In the genomic region with DNA sequence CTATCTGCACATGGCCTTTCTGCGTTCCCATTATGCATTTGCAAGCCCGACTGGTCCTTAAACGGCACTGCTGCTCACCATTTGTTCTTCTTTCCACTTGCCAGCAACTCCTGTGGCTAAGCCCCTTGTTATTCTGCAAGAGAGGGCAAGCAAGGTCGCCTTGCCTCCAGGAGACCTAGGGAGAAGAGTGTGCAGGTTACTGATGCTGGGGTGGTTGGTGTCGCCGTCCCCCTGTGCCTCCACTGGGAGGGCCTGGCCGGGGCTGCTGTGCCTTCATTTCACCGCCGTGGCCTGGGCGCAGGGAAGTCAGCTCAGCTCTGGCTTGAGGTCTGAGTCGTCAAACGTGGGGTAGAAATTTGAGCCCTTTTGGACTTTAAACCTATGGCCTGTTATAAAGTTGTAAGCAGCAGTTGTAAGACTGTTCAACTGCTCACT, we compare ENCODE assay signal across 3 cellular contexts.
TF ChIP-seq lines count a peak whose summit lies in the region.

No MANE protein-coding gene starts in this region.

TF ChIP-seq in GM23338, 12 proteins besides CTCF, POLR2A, EP300 and RAD21:
- no peak for TF ChIP-seq STAT1 (IDR thresholded peaks at IDR 0.05; ENCODE audit: unreplicated experiment)
- TF ChIP-seq, protein P1, sequence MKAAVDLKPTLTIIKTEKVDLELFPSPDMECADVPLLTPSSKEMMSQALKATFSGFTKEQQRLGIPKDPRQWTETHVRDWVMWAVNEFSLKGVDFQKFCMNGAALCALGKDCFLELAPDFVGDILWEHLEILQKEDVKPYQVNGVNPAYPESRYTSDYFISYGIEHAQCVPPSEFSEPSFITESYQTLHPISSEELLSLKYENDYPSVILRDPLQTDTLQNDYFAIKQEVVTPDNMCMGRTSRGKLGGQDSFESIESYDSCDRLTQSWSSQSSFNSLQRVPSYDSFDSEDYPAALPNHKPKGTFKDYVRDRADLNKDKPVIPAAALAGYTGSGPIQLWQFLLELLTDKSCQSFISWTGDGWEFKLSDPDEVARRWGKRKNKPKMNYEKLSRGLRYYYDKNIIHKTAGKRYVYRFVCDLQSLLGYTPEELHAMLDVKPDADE (IDR thresholded peaks at IDR 0.05): no peak
- no peak for TF ChIP-seq REST (IDR thresholded peaks at IDR 0.05; ENCODE audit: unreplicated experiment)
- TF ChIP-seq EZH2 (IDR thresholded peaks at IDR 0.05; ENCODE audit: low read depth, unreplicated experiment): no peak
- TF ChIP-seq POLR2AphosphoS5 (IDR thresholded peaks at IDR 0.05; ENCODE audit: low read depth): no peak

TF ChIP-seq in IMR-90, 13 proteins besides CTCF, POLR2A, EP300 and RAD21:
- TF ChIP-seq CHD1 (IDR thresholded peaks at IDR 0.05; ENCODE audit: low read depth, low read length) (no peak), BHLHE40 (IDR thresholded peaks at IDR 0.05; ENCODE audit: low read depth, low read length) (no peak), SMC3 (IDR thresholded peaks at IDR 0.05; ENCODE audit: low read depth, low read length) (no peak), CEBPB (IDR thresholded peaks at IDR 0.05; ENCODE audit: low read depth, low read length) (no peak), FOS (IDR thresholded peaks at IDR 0.05; ENCODE audit: low read depth, low read length) (no peak), MAFK (IDR thresholded peaks at IDR 0.05; ENCODE audit: low read depth, low read length) (no peak), USF2 (IDR thresholded peaks at IDR 0.05; ENCODE audit: low read depth, low read length) (no peak), MXI1 (IDR thresholded peaks at IDR 0.05; ENCODE audit: borderline replicate concordance, low read depth, low read length) (no peak), RFX5 (IDR thresholded peaks at IDR 0.05; ENCODE audit: low read depth, low read length) (no peak), NFE2L2 (IDR thresholded peaks at IDR 0.05; ENCODE audit: low read depth, low read length) (no peak), RCOR1 (IDR thresholded peaks at IDR 0.05; ENCODE audit: insufficient replicate concordance, low read length) (no peak), MAZ (IDR thresholded peaks at IDR 0.05; ENCODE audit: borderline replicate concordance, low read depth, low read length) (no peak)
- TF ChIP-seq, protein P2, sequence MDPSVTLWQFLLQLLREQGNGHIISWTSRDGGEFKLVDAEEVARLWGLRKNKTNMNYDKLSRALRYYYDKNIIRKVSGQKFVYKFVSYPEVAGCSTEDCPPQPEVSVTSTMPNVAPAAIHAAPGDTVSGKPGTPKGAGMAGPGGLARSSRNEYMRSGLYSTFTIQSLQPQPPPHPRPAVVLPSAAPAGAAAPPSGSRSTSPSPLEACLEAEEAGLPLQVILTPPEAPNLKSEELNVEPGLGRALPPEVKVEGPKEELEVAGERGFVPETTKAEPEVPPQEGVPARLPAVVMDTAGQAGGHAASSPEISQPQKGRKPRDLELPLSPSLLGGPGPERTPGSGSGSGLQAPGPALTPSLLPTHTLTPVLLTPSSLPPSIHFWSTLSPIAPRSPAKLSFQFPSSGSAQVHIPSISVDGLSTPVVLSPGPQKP (IDR thresholded peaks at IDR 0.05; ENCODE audit: borderline replicate concordance, low read depth, low read length): no peak

TF ChIP-seq in H1, 55 proteins besides CTCF, POLR2A, EP300 and RAD21:
- TF ChIP-seq MAX (IDR thresholded peaks at IDR 0.05) (no peak), JUND (IDR thresholded peaks at IDR 0.05; ENCODE audit: low read length) (no peak), SAP30 (IDR thresholded peaks at IDR 0.05; ENCODE audit: insufficient read depth, insufficient replicate concordance, low read length) (no peak), POLR2AphosphoS5 (IDR thresholded peaks at IDR 0.05; ENCODE audit: low read depth, low read length) (no peak), MAFK (IDR thresholded peaks at IDR 0.05; ENCODE audit: low read depth, low read length) (no peak), YY1 (IDR thresholded peaks at IDR 0.05; ENCODE audit: low read depth, low read length) (no peak), ATF2 (IDR thresholded peaks at IDR 0.05; ENCODE audit: low read length) (no peak), TBP (IDR thresholded peaks at IDR 0.05; ENCODE audit: low read depth, low read length) (no peak), KDM5A (IDR thresholded peaks at IDR 0.05; ENCODE audit: low read length) (no peak), CEBPB (IDR thresholded peaks at IDR 0.05; ENCODE audit: low read depth, low read length) (no peak), SP2 (IDR thresholded peaks at IDR 0.05; ENCODE audit: low read length) (no peak), CREB1 (IDR thresholded peaks at IDR 0.05) (no peak), BACH1 (IDR thresholded peaks at IDR 0.05; ENCODE audit: low read length) (no peak), EGR1 (IDR thresholded peaks at IDR 0.05; ENCODE audit: borderline replicate concordance, low read depth, low read length) (no peak)
